In genomic region chr2:44745460-44745859, GRCh38 we compare ENCODE assay signal across 15 cellular contexts.
DNase-seq lines count a peak whose midpoint lies in the region; ATAC-seq and TF ChIP-seq lines count a peak whose summit lies in the region.
"Had no signal": no experiment of that assay in that cellular context is flagged by ENCODE, and none has a peak within 500 bp of the region (broad histone marks: within the 10 kb centered on the region; RNA-seq: fewer than 3 reads in every experiment).

No MANE protein-coding gene starts in this region.

- H3K9ac ChIP-seq in HUES48 (ENCODE audit: low read depth, low read length) (no peak overlapping the region), iPS-20b (ENCODE audit: low read depth, low read length) (peak overlapping the region; percentile 0; the same call in 1 of the 2 replicates)
- H3K9ac ChIP-seq: BLaER1 treated with 17β-estradiol and CSF1 and Interleukin-3, amounts not matched to agents 10 nM and 100 nM had no signal

- H3K4me3 ChIP-seq in HUES48 (ENCODE audit: low read depth, low read length) = no peak overlapping the region
- no peak overlapping the region for H3K4me3 ChIP-seq in iPS-20b (ENCODE audit: low read length)
- no peak overlapping the region for H3K4me3 ChIP-seq in ascending aorta
- H3K4me3 ChIP-seq: BLaER1 treated with 17β-estradiol and CSF1 and Interleukin-3, amounts not matched to agents 10 nM and 100 nM; K562 had no signal

- intact Hi-C loops in ascending aorta (cut with DNase I) = no loop called here

- no peak for ATAC-seq in HG03196 (IDR thresholded peaks at IDR 0.05; ENCODE audit: unreplicated experiment)
- ATAC-seq: K562, SK-N-SH treated with all-trans-retinoic acid at 6 μM for 48 hours had no signal

- peak in 2 of 3 experiments; percentile 44 to 80 for DNase-seq in NCI-H1417 (lab: John Stamatoyannopoulos, UW)
- no peak for DNase-seq in NCI-H1417 treated with DMSO at 0.1 percent for 48 hours (lab: John Stamatoyannopoulos, UW)
- DNase-seq in NCI-H526 treated with DMSO at 0.1 percent for 48 hours (lab: John Stamatoyannopoulos, UW) = peak; percentile 65
- DNase-seq in ascending aorta (ENCODE audit: low spot score in 2 of 2) = no peak
- no peak for DNase-seq in NCI-H82 treated with DMSO at 0.1 percent for 48 hours (lab: John Stamatoyannopoulos, UW; ENCODE audit: unreplicated experiment)
- DNase-seq: CD8-positive, alpha-beta memory T cell; NCI-H187 treated with DMSO at 0.1 percent for 48 hours; NCI-H510A; SHP77 treated with DMSO at 0.1 percent for 48 hours had no signal

- H3K4me1 ChIP-seq in HUES48 (ENCODE audit: control insufficient read depth, insufficient read depth, low read length) = peaks cover 40% of the 10 kb centered on the region
- peaks cover 39% of the 10 kb centered on the region for H3K4me1 ChIP-seq in iPS-20b (ENCODE audit: insufficient read depth, low read length)
- peaks cover 0 to 4% of the 10 kb centered on the region in 2 donors for H3K4me1 ChIP-seq in ascending aorta

- H3K9me3 ChIP-seq in HUES48 (ENCODE audit: control insufficient read depth, insufficient read depth, low read length) = no peaks in the 10 kb centered on the region
- no peaks in the 10 kb centered on the region for H3K9me3 ChIP-seq in iPS-20b (ENCODE audit: insufficient read depth, low read depth, low read length)
- H3K9me3 ChIP-seq in ascending aorta = no peaks in the 10 kb centered on the region
- H3K9me3 ChIP-seq: BLaER1 treated with 17β-estradiol and CSF1 and Interleukin-3, amounts not matched to agents 10 nM and 100 nM had no signal

- no peaks in the 10 kb centered on the region for H3K36me3 ChIP-seq in HUES48 (ENCODE audit: control insufficient read depth, insufficient read depth, low read length)
- no peaks in the 10 kb centered on the region for H3K36me3 ChIP-seq in iPS-20b (ENCODE audit: insufficient read depth, low read depth, low read length)
- H3K36me3 ChIP-seq in ascending aorta = no peaks in the 10 kb centered on the region

- no peaks in the 10 kb centered on the region for H3K27me3 ChIP-seq in HUES48 (ENCODE audit: control insufficient read depth, insufficient read depth, low read length)
- H3K27me3 ChIP-seq in iPS-20b (ENCODE audit: insufficient read depth, low read length) = no peaks in the 10 kb centered on the region
- no peaks in the 10 kb centered on the region for H3K27me3 ChIP-seq in ascending aorta
- H3K27me3 ChIP-seq: BLaER1 treated with 17β-estradiol and CSF1 and Interleukin-3, amounts not matched to agents 10 nM and 100 nM had no signal

- TF ChIP-seq CTCF in ascending aorta (IDR thresholded peaks at IDR 0.05) = no peak

- H3K27ac ChIP-seq in HUES48 (ENCODE audit: low read depth, low read length) (peak overlapping the region; percentile 32), iPS-20b (ENCODE audit: low read length) (no peak overlapping the region), ascending aorta (no peak overlapping the region)
- H3K27ac ChIP-seq: BLaER1 treated with 17β-estradiol and CSF1 and Interleukin-3, amounts not matched to agents 10 nM and 100 nM had no signal

Comparison
In these comparisons a context has a peak if more than half of its experiments do, and no peak if none do; other contexts are left out.
1. DNase-seq: peak in NCI-H1417 (2 of 3) and NCI-H526 treated with DMSO at 0.1 percent for 48 hours (single experiment); none in NCI-H1417 treated with DMSO at 0.1 percent for 48 hours (single experiment), ascending aorta (0 of 2) and NCI-H82 treated with DMSO at 0.1 percent for 48 hours (single experiment).